26 cellular contexts compared by ENCODE assay signal in genomic region chr14:78974691-78975090, GRCh38.
DNase-seq lines count a peak whose midpoint lies in the region; ATAC-seq, FAIRE-seq and TF ChIP-seq lines count a peak whose summit lies in the region.
"Had no signal": no experiment of that assay in that cellular context is flagged by ENCODE, and none has a peak within 500 bp of the region (broad histone marks: within the 10 kb centered on the region; RNA-seq: fewer than 3 reads in every experiment).

No MANE protein-coding gene starts in this region.

- no peaks in the 10 kb centered on the region for H3K27me3 Mint-ChIP-seq in astrocyte (ENCODE audit: low read depth, unreplicated experiment)

- H3K4me3 Mint-ChIP-seq in astrocyte (ENCODE audit: unreplicated experiment), result no peak overlapping the region
- H3K4me3 Mint-ChIP-seq: activated CD4-positive, alpha-beta T cell treated with anti-CD3 and anti-CD28 coated beads for 36 hours; activated T-cell treated with anti-CD3 and anti-CD28 coated beads, Interleukin-2, amount 50 U/mL, for 4 hours; natural killer cell; stimulated activated naive CD8-positive, alpha-beta T cell treated with anti-CD3 and anti-CD28 coated beads, Interleukin-15, amount 100 ng/mL, for 72 hours had no signal

- peak overlapping the region; percentile 37 for H3K27ac ChIP-seq in astrocyte (ENCODE audit: low read depth, low read length)
- H3K27ac ChIP-seq: BLaER1 treated with 17β-estradiol and CSF1 and Interleukin-3, amounts not matched to agents 10 nM and 100 nM; heart right ventricle; left lung; SJCRH30 had no signal

- H3K4me2 ChIP-seq in astrocyte (ENCODE audit: low read length), result peak overlapping the region; percentile 3
- H3K4me2 ChIP-seq: BLaER1 treated with 17β-estradiol and CSF1 and Interleukin-3, amounts not matched to agents 10 nM and 100 nM had no signal

- no peaks in the 10 kb centered on the region for H3K36me3 Mint-ChIP-seq in astrocyte (ENCODE audit: low read depth, unreplicated experiment)
- H3K36me3 Mint-ChIP-seq: natural killer cell had no signal

- TF ChIP-seq CTCF in astrocyte (IDR thresholded peaks at IDR 0.05; ENCODE audit: insufficient read depth, low read depth, low read length) (no peak), fibroblast of pulmonary artery (IDR thresholded peaks at IDR 0.05; ENCODE audit: low read length, missing control alignments) (no peak)

- H3K9ac ChIP-seq in astrocyte (ENCODE audit: low read length), result no peak overlapping the region
- H3K9ac ChIP-seq: BLaER1 treated with 17β-estradiol and CSF1 and Interleukin-3, amounts not matched to agents 10 nM and 100 nM had no signal

- no peaks in the 10 kb centered on the region for H3K4me1 Mint-ChIP-seq in astrocyte (ENCODE audit: low read depth, unreplicated experiment)
- H3K4me1 Mint-ChIP-seq: activated CD4-positive, alpha-beta T cell treated with anti-CD3 and anti-CD28 coated beads for 36 hours; natural killer cell; stimulated activated naive CD8-positive, alpha-beta T cell treated with anti-CD3 and anti-CD28 coated beads, Interleukin-15, amount 100 ng/mL, for 72 hours had no signal

- H3K9me3 ChIP-seq in astrocyte (ENCODE audit: insufficient read depth, low read depth, low read length), result no peaks in the 10 kb centered on the region
- H3K9me3 ChIP-seq: heart right ventricle, left lung, SJCRH30 had no signal

- H3K4me3 ChIP-seq in astrocyte (ENCODE audit: insufficient read depth, low read depth, low read length) (no peak overlapping the region), fibroblast of pulmonary artery (replicated peaks; ENCODE audit: low read depth, low read length) (no peak overlapping the region)
- H3K4me3 ChIP-seq: BLaER1 treated with 17β-estradiol and CSF1 and Interleukin-3, amounts not matched to agents 10 nM and 100 nM; heart right ventricle; left lung; SJCRH30 had no signal

- H4K20me1 ChIP-seq in astrocyte (ENCODE audit: insufficient read depth, low read length), result no peaks in the 10 kb centered on the region
- H4K20me1 ChIP-seq: BLaER1 treated with 17β-estradiol and CSF1 and Interleukin-3, amounts not matched to agents 10 nM and 100 nM had no signal

- no peak overlapping the region for H3K27ac Mint-ChIP-seq in astrocyte (ENCODE audit: unreplicated experiment)
- H3K27ac Mint-ChIP-seq: activated CD4-positive, alpha-beta T cell treated with anti-CD3 and anti-CD28 coated beads for 36 hours; natural killer cell; stimulated activated naive CD8-positive, alpha-beta T cell treated with anti-CD3 and anti-CD28 coated beads, Interleukin-15, amount 100 ng/mL, for 72 hours had no signal

- H2AFZ ChIP-seq in astrocyte (ENCODE audit: low read depth, low read length), result no peak overlapping the region

- peaks cover 7% of the 10 kb centered on the region for H3K4me1 ChIP-seq in astrocyte (ENCODE audit: insufficient read depth, low read length)
- H3K4me1 ChIP-seq: heart right ventricle, left lung, SJCRH30 had no signal

- ATAC-seq in HG03378 (IDR thresholded peaks at IDR 0.05; ENCODE audit: unreplicated experiment), result no peak
- no peak for ATAC-seq in GM18502 (IDR thresholded peaks at IDR 0.05; ENCODE audit: poor library complexity, unreplicated experiment)
- no peak for ATAC-seq in GM19351 (IDR thresholded peaks at IDR 0.05; ENCODE audit: unreplicated experiment)
- ATAC-seq: activated CD4-positive, alpha-beta T cell treated with anti-CD3 and anti-CD28 coated beads for 36 hours; activated T-cell treated with anti-CD3 and anti-CD28 coated beads, Interleukin-2, amount 50 U/mL, for 4 hours; heart right ventricle; left lung; natural killer cell; stimulated activated naive CD8-positive, alpha-beta T cell treated with anti-CD3 and anti-CD28 coated beads, Interleukin-15, amount 100 ng/mL, for 72 hours had no signal

- no peak for FAIRE-seq in astrocyte (lab: Jason Lieb, UNC)
- FAIRE-seq in GM12892 (lab: Jason Lieb, UNC), result no peak

- DNase-seq in A172 (ENCODE audit: low spot score) (peak; percentile 70), HT1080 (ENCODE audit: low read depth) (peak; percentile 85), astrocyte (ENCODE audit: low read depth) (peak; percentile 91), fibroblast of pulmonary artery (ENCODE audit: low read depth) (peak; percentile 75), GM12892 (ENCODE audit: insufficient read length) (no peak)
- DNase-seq: ACHN; activated CD4-positive, alpha-beta T cell treated with anti-CD3 and anti-CD28 coated beads for 36 hours; activated naive CD4-positive, alpha-beta T cell; activated T-cell treated with anti-CD3 and anti-CD28 coated beads, Interleukin-2, amount 50 U/mL, for 4 hours; amniotic stem cell; effector memory CD4-positive, alpha-beta T cell; heart right ventricle; left lung; midbrain; natural killer cell; NCI-H1694 treated with DMSO at 0.1 percent for 48 hours; OCI-M1; SJCRH30; stimulated activated CD4-positive, alpha-beta T cell treated with anti-CD3 and anti-CD28 coated beads, Interleukin-12 subunit alpha, Interleukin-12 subunit beta, amount 100 ng/mL, for 4 hours; stimulated activated naive CD8-positive, alpha-beta T cell treated with anti-CD3 and anti-CD28 coated beads, Interleukin-15, amount 100 ng/mL, for 72 hours; T-helper 1 cell; trophoblast cell had no signal

- H3K79me2 ChIP-seq in astrocyte (ENCODE audit: insufficient read depth, low read length), result no peaks in the 10 kb centered on the region

- no peaks in the 10 kb centered on the region for H3K9me3 Mint-ChIP-seq in astrocyte (ENCODE audit: unreplicated experiment)
- H3K9me3 Mint-ChIP-seq: activated T-cell treated with anti-CD3 and anti-CD28 coated beads, Interleukin-2, amount 50 U/mL, for 4 hours; stimulated activated naive CD8-positive, alpha-beta T cell treated with anti-CD3 and anti-CD28 coated beads, Interleukin-15, amount 100 ng/mL, for 72 hours had no signal

- no peaks in the 10 kb centered on the region for H3K36me3 ChIP-seq in astrocyte (ENCODE audit: insufficient read depth, low read length)
- H3K36me3 ChIP-seq: BLaER1 treated with 17β-estradiol and CSF1 and Interleukin-3, amounts not matched to agents 10 nM and 100 nM; heart right ventricle; left lung; SJCRH30 had no signal

- TF ChIP-seq POLR2A in GM12892 (IDR thresholded peaks at IDR 0.05; ENCODE audit: low read depth, low read length), result no peak

- no peaks in the 10 kb centered on the region for H3K27me3 ChIP-seq in astrocyte (ENCODE audit: insufficient read depth, low read length)
- H3K27me3 ChIP-seq: BLaER1 treated with 17β-estradiol and CSF1 and Interleukin-3, amounts not matched to agents 10 nM and 100 nM; heart right ventricle; left lung; SJCRH30 had no signal
